ENCODE assay signal across 8 cellular contexts in the genomic region with DNA sequence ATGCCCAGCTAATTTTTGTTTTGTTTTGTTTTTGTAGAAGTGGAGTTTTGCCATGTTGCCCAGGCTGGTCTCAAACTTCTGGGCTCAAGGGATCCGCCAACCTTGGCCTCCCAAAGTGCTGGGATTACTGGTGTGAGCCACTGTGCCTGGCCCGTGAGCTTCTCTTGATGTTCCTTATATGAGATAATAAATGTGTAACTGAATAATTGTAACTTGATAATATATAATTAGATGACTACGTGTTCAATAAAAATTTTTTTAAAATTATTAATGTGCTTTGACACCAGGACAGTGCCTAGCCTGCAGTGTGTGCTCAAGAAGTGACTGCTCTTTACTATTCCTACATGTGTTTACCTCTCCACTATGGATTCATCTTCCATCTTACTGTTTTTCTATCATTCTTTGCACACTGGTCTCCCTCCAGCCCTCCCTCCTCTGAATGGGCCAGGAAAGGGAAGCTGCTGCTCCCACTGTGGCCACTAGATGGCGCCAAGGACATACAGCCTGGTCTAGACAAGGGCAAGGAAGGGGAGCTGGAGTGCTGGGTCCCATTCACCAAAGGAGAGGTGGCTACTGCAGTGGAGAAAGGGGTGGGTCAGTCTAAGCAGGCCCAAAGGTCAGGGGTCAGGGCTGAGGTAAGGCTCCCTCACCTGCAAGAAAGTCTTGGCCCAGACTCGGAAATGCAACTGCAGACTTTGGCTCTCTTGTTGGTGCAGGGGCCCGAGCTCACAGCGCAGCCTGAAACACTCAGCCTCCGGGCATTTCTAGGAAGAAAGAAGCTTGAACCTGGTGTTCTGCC. TPM values are rescaled to one million over a fixed set of nuclear protein-coding genes. Genes with fewer than 3 reads are reported as not detected.
DNase-seq lines count a peak whose midpoint lies in the region; ATAC-seq, FAIRE-seq and TF ChIP-seq lines count a peak whose summit lies in the region.

No MANE protein-coding gene starts in this region.

- no peaks in the 10 kb centered on the region for H3K27me3 Mint-ChIP-seq in neural crest cell (ENCODE audit: low read depth)
- no peaks in the 10 kb centered on the region for H3K27me3 Mint-ChIP-seq in stimulated activated naive CD8-positive, alpha-beta T cell treated with anti-CD3 and anti-CD28 coated beads, Interleukin-15, amount 100 ng/mL, for 72 hours

- TF ChIP-seq CTCF in neural crest cell (conservative IDR thresholded peaks at IDR 0.05): peak; percentile 97

- TF ChIP-seq RAD21 in Ishikawa (IDR thresholded peaks at IDR 0.05; ENCODE audit: low read depth): peak; percentile 99

- DNase-seq in Ammon's horn (ENCODE audit: low spot score): peak; percentile 92
- peak; percentile 50 for DNase-seq in RCC 7860 (ENCODE audit: low spot score)
- peak; percentile 95 for DNase-seq in activated T-cell treated with anti-CD3 and anti-CD28 coated beads, Interleukin-2, amount 50 U/mL, for 1 hour
- peak; percentile 76 for DNase-seq in fibroblast of gingiva (ENCODE audit: low read depth)
- DNase-seq in neural crest cell (ENCODE audit: low read depth, low spot score): peak; percentile 98
- peak; percentile 81 to 84 for DNase-seq in stimulated activated naive CD8-positive, alpha-beta T cell treated with anti-CD3 and anti-CD28 coated beads, Interleukin-15, amount 100 ng/mL, for 72 hours

- peaks cover 4% of the 10 kb centered on the region for H3K36me3 Mint-ChIP-seq in neural crest cell (ENCODE audit: low read depth)

- no peaks in the 10 kb centered on the region for H3K9me3 Mint-ChIP-seq in neural crest cell
- no peaks in the 10 kb centered on the region for H3K9me3 Mint-ChIP-seq in stimulated activated naive CD8-positive, alpha-beta T cell treated with anti-CD3 and anti-CD28 coated beads, Interleukin-15, amount 100 ng/mL, for 72 hours

- peak overlapping the region; percentile 3 for H3K4me3 Mint-ChIP-seq in neural crest cell
- H3K4me3 Mint-ChIP-seq in stimulated activated naive CD8-positive, alpha-beta T cell treated with anti-CD3 and anti-CD28 coated beads, Interleukin-15, amount 100 ng/mL, for 72 hours: no peak overlapping the region

- peak; percentile 59 for ATAC-seq in GM19324 (IDR thresholded peaks at IDR 0.05; ENCODE audit: low FRiP score, unreplicated experiment)
- peak; percentile 88 for ATAC-seq in stimulated activated naive CD8-positive, alpha-beta T cell treated with anti-CD3 and anti-CD28 coated beads, Interleukin-15, amount 100 ng/mL, for 72 hours

- no peak for FAIRE-seq in RCC 7860 (lab: Jason Lieb, UNC)

- no peak overlapping the region for H3K27ac Mint-ChIP-seq in neural crest cell (ENCODE audit: unreplicated experiment)
- H3K27ac Mint-ChIP-seq in stimulated activated naive CD8-positive, alpha-beta T cell treated with anti-CD3 and anti-CD28 coated beads, Interleukin-15, amount 100 ng/mL, for 72 hours: no peak overlapping the region

- H3K4me1 Mint-ChIP-seq in neural crest cell: peaks cover 3% of the 10 kb centered on the region
- H3K4me1 Mint-ChIP-seq in stimulated activated naive CD8-positive, alpha-beta T cell treated with anti-CD3 and anti-CD28 coated beads, Interleukin-15, amount 100 ng/mL, for 72 hours: peaks cover 8% of the 10 kb centered on the region

- TF ChIP-seq EP300 in Ishikawa (IDR thresholded peaks at IDR 0.05; ENCODE audit: borderline replicate concordance): no peak

TF ChIP-seq in Ishikawa, 13 proteins besides CTCF, POLR2A, EP300 and RAD21:
- TF ChIP-seq FOXM1 (IDR thresholded peaks at IDR 0.05; ENCODE audit: borderline replicate concordance, low read depth) (no peak), EGR1 (IDR thresholded peaks at IDR 0.05) (no peak), YY1 (IDR thresholded peaks at IDR 0.05; ENCODE audit: low read depth) (no peak), ZBTB7A (IDR thresholded peaks at IDR 0.05; ENCODE audit: low read depth) (no peak), TEAD4 (IDR thresholded peaks at IDR 0.05) (no peak)
- TF ChIP-seq, protein P1, sequence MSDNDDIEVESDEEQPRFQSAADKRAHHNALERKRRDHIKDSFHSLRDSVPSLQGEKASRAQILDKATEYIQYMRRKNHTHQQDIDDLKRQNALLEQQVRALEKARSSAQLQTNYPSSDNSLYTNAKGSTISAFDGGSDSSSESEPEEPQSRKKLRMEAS (IDR thresholded peaks at IDR 0.05): no peak

RNA-seq across cellular contexts. Expression of gene ZNF385A, which starts 14.7 kb away (rescaled TPM):
- 20.3 and 20.8 TPM in 2 replicates for total RNA-seq in neural crest cell

RNA-seq across cellular contexts. Expression of gene ITGA5, which starts 19.9 kb away (rescaled TPM):
- total RNA-seq in neural crest cell: 20.1 and 22.0 TPM in 2 replicates

RNA-seq across cellular contexts. Expression of gene GPR84, which starts 34.9 kb away (rescaled TPM):
- total RNA-seq in neural crest cell: not detected in 2 replicates

Comparison
In these comparisons a context has a peak if more than half of its experiments do, and no peak if none do; other contexts are left out.
1. Peak in every context shown above with its lines: DNase-seq and ATAC-seq.